In genomic region chr17:28737770-28738679, GRCh38 we compare ENCODE assay signal across 1 cellular context.
TF ChIP-seq lines count a peak whose summit lies in the region.

No MANE protein-coding gene starts in this region.

TF ChIP-seq in GM23338, 12 proteins besides CTCF, POLR2A, EP300 and RAD21 (continued from another document):
- TF ChIP-seq, protein P1, sequence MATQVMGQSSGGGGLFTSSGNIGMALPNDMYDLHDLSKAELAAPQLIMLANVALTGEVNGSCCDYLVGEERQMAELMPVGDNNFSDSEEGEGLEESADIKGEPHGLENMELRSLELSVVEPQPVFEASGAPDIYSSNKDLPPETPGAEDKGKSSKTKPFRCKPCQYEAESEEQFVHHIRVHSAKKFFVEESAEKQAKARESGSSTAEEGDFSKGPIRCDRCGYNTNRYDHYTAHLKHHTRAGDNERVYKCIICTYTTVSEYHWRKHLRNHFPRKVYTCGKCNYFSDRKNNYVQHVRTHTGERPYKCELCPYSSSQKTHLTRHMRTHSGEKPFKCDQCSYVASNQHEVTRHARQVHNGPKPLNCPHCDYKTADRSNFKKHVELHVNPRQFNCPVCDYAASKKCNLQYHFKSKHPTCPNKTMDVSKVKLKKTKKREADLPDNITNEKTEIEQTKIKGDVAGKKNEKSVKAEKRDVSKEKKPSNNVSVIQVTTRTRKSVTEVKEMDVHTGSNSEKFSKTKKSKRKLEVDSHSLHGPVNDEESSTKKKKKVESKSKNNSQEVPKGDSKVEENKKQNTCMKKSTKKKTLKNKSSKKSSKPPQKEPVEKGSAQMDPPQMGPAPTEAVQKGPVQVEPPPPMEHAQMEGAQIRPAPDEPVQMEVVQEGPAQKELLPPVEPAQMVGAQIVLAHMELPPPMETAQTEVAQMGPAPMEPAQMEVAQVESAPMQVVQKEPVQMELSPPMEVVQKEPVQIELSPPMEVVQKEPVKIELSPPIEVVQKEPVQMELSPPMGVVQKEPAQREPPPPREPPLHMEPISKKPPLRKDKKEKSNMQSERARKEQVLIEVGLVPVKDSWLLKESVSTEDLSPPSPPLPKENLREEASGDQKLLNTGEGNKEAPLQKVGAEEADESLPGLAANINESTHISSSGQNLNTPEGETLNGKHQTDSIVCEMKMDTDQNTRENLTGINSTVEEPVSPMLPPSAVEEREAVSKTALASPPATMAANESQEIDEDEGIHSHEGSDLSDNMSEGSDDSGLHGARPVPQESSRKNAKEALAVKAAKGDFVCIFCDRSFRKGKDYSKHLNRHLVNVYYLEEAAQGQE (IDR thresholded peaks at IDR 0.05; ENCODE audit: unreplicated experiment): no peak
- TF ChIP-seq POLR2AphosphoS5 (IDR thresholded peaks at IDR 0.05; ENCODE audit: low read depth) (no peak), EZH2 (IDR thresholded peaks at IDR 0.05; ENCODE audit: low read depth, unreplicated experiment) (no peak), NANOG (IDR thresholded peaks at IDR 0.05; ENCODE audit: borderline replicate concordance) (no peak), ZNF331 (CRISPR knock-in tag; IDR thresholded peaks at IDR 0.05; ENCODE audit: low read depth) (no peak), ZNF462 (CRISPR knock-in tag; IDR thresholded peaks at IDR 0.05) (no peak)
